Comparison of ENCODE assay signal across 18 cellular contexts in genomic region chr10:100980327-100981110, GRCh38. TPM values are rescaled to one million over a fixed set of nuclear protein-coding genes. Genes with fewer than 3 reads are reported as not detected.
DNase-seq lines count a peak whose midpoint lies in the region; ATAC-seq and TF ChIP-seq lines count a peak whose summit lies in the region.
"Had no signal": no experiment of that assay in that cellular context is flagged by ENCODE, and none has a peak within 500 bp of the region (broad histone marks: within the 10 kb centered on the region; RNA-seq: fewer than 3 reads in every experiment).

No MANE protein-coding gene starts in this region.

- ATAC-seq in HG03097 (IDR thresholded peaks at IDR 0.05; ENCODE audit: low FRiP score, unreplicated experiment) (no peak), GM19397 (IDR thresholded peaks at IDR 0.05; ENCODE audit: unreplicated experiment) (no peak)

- H3K4me3 ChIP-seq in adrenal gland (no peak overlapping the region), suprapubic skin (no peak overlapping the region)

- intact Hi-C loops in adrenal gland (cut with DNase I) = no loop called here

- TF ChIP-seq CTCF in adrenal gland (IDR thresholded peaks at IDR 0.05) (no peak), suprapubic skin (IDR thresholded peaks at IDR 0.05) (no peak)

- H3K4me1 ChIP-seq in adrenal gland (replicated peaks in 1 of 2) (no peaks in the 10 kb centered on the region), suprapubic skin (no peaks in the 10 kb centered on the region)

- 90 to 96% (median 92%) methylated on average over 2 to 9 of the region's 9 CpGs for WGBS in adrenal gland, 4 donors
- 92% methylated on average over 7 of the region's 9 CpGs for WGBS in suprapubic skin

- H3K36me3 ChIP-seq in adrenal gland (replicated peaks in 1 of 2) (peaks cover 0 to 52% of the 10 kb centered on the region in 2 donors), suprapubic skin (peaks cover 39% of the 10 kb centered on the region)

- peak; percentile 4 to 9 for DNase-seq in activated T-cell treated with anti-CD3 and anti-CD28 coated beads, Interleukin-2, amount 50 U/mL, for 48 hours
- DNase-seq in activated T-cell treated with anti-CD3 and anti-CD28 coated beads, Interleukin-2, amount 50 U/mL, for 1 hour = no peak
- DNase-seq in adrenal gland = peak in 4 of 7 donors; percentile 7 to 41 (median 9)
- peak; percentile 68 for DNase-seq in mesenteric fat pad (ENCODE audit: low spot score)
- peak; percentile 34 to 64 for DNase-seq in suprapubic skin (ENCODE audit: low spot score in 2 of 2)
- no peak for DNase-seq in T-helper 2 cell
- DNase-seq: C1 segment of cervical spinal cord, H9, NCI-H146, NCI-H2081 treated with DMSO at 0.1 percent for 48 hours, NCI-H2227 treated with DMSO at 0.1 percent for 48 hours, NCI-H526 treated with DMSO at 0.1 percent for 48 hours, OCI-M1 had no signal

- no peak for TF ChIP-seq EP300 in suprapubic skin (IDR thresholded peaks at IDR 0.05)

- no peaks in the 10 kb centered on the region for H3K9me3 ChIP-seq in adrenal gland (replicated peaks in 1 of 3)
- no peaks in the 10 kb centered on the region for H3K9me3 ChIP-seq in suprapubic skin

- H3K27me3 ChIP-seq in adrenal gland = no peaks in the 10 kb centered on the region
- no peaks in the 10 kb centered on the region for H3K27me3 ChIP-seq in suprapubic skin

- H3K27ac ChIP-seq in adrenal gland (no peak overlapping the region), suprapubic skin (no peak overlapping the region)
- H3K27ac ChIP-seq: RWPE1 had no signal

- TF ChIP-seq POLR2A in adrenal gland (IDR thresholded peaks at IDR 0.05) (no peak), suprapubic skin (IDR thresholded peaks at IDR 0.05) (no peak)

RNA-seq across cellular contexts. Expression of gene MRPL43, which starts 6.8 kb away (rescaled TPM):
- 100 to 1,000 TPM in 6 of 8 donors, 10 to 100 TPM in 2; 92.7 to 214 (median 122) TPM for total RNA-seq in adrenal gland
- polyA plus RNA-seq in adrenal gland = 100 to 1,000 TPM in 2 of 3 donors, 10 to 100 TPM in 1; 58.4 to 188 (median 175) TPM
- total RNA-seq in mesenteric fat pad = 61.7 TPM
- total RNA-seq in suprapubic skin = 10 to 100 TPM; 54.2 to 89.1 (median 62.7) TPM

RNA-seq across cellular contexts. Expression of gene TWNK, which starts 6.8 kb away (rescaled TPM):
- total RNA-seq in adrenal gland (10 to 100 TPM in 4 of 8 donors, 1 to 10 TPM in 4; 5.3 to 14.2 (median 10.2) TPM), mesenteric fat pad (7.5 TPM), suprapubic skin (1 to 10 TPM; 7.6 to 9.0 (median 8.1) TPM)
- 10 to 100 TPM in 1 of 3 donors, 1 to 10 TPM in 2; 7.6 to 21.8 (median 9.0) TPM for polyA plus RNA-seq in adrenal gland

RNA-seq across cellular contexts. Expression of gene SEMA4G, which starts 11.2 kb away (rescaled TPM):
- total RNA-seq in adrenal gland = 10 to 100 TPM in 4 of 8 donors, 1 to 10 TPM in 4; 6.0 to 21.5 (median 11.9) TPM
- polyA plus RNA-seq in adrenal gland = 10 to 100 TPM; 14.1 to 16.8 (median 14.3) TPM
- total RNA-seq in mesenteric fat pad = 1.4 TPM
- total RNA-seq in suprapubic skin = 10 to 100 TPM; 19.2 to 36.3 (median 30.1) TPM
- total RNA-seq: A172 had no signal
- polyA plus RNA-seq: IgD-negative memory B cell had no signal

RNA-seq across cellular contexts. Expression of gene LZTS2, which starts 19.1 kb away (rescaled TPM):
- 100 to 1,000 TPM in 4 of 8 donors, 10 to 100 TPM in 4; 45.6 to 161 (median 101) TPM for total RNA-seq in adrenal gland
- polyA plus RNA-seq in adrenal gland = 100 to 1,000 TPM in 2 of 3 donors, 10 to 100 TPM in 1; 12.2 to 232 (median 126) TPM
- 102 TPM for total RNA-seq in mesenteric fat pad
- 10 to 100 TPM; 51.9 to 88.8 (median 61.2) TPM for total RNA-seq in suprapubic skin

RNA-seq across cellular contexts. Expression of gene PDZD7, which starts 50.4 kb away (rescaled TPM):
- 1 to 10 TPM in 2 of 8 donors, under 1 TPM in 5, not detected in 1; 0.13 to 1.9 (median 0.60) TPM for total RNA-seq in adrenal gland
- 1 to 10 TPM in 2 of 3 donors, under 1 TPM in 1; 0.18 to 3.5 (median 1.0) TPM for polyA plus RNA-seq in adrenal gland
- 0.55 TPM for total RNA-seq in mesenteric fat pad
- 1 to 10 TPM; 1.2 to 6.0 (median 1.8) TPM for total RNA-seq in suprapubic skin
- polyA plus RNA-seq: IgD-negative memory B cell had no signal

Comparison
In these comparisons a context has a peak if more than half of its experiments do, and no peak if none do; other contexts are left out.
1. DNase-seq: peak in activated T-cell treated with anti-CD3 and anti-CD28 coated beads, Interleukin-2, amount 50 U/mL, for 48 hours (2 of 2), adrenal gland (4 of 7), mesenteric fat pad (single experiment) and suprapubic skin (2 of 2); none in activated T-cell treated with anti-CD3 and anti-CD28 coated beads, Interleukin-2, amount 50 U/mL, for 1 hour (single experiment) and T-helper 2 cell (0 of 5).